ENCODE assay signal across 11 cellular contexts in genomic region chr2:41870948-41871522, GRCh38.
A peak's percentile ranks its signal among the peaks of the same experiment; 100 is the strongest.
DNase-seq lines count a peak whose midpoint lies in the region; ATAC-seq and TF ChIP-seq lines count a peak whose summit lies in the region.
"Had no signal": no experiment of that assay in that cellular context is flagged by ENCODE, and none has a peak within 500 bp of the region (broad histone marks: within the 10 kb centered on the region; RNA-seq: fewer than 3 reads in every experiment).

No MANE protein-coding gene starts in this region.

- TF ChIP-seq CTCF in ascending aorta (IDR thresholded peaks at IDR 0.05): peak; percentile 30 to 53 (median 34)
- peak; percentile 16 for TF ChIP-seq CTCF in psoas muscle (IDR thresholded peaks at IDR 0.05)
- no peak for TF ChIP-seq CTCF in dorsolateral prefrontal cortex (IDR thresholded peaks at IDR 0.05 in 54 of 56, conservative IDR thresholded peaks at IDR 0.05 in 2 of 56; ENCODE audit: low read depth in 1 of 56, partially characterized antibody in 56 of 56)

- H3K27ac ChIP-seq in ascending aorta: no peak overlapping the region
- no peak overlapping the region for H3K27ac ChIP-seq in psoas muscle
- no peak overlapping the region for H3K27ac ChIP-seq in dorsolateral prefrontal cortex

- H3K36me3 ChIP-seq in ascending aorta: no peaks in the 10 kb centered on the region
- no peaks in the 10 kb centered on the region for H3K36me3 ChIP-seq in psoas muscle (ENCODE audit: insufficient read depth in 1 of 2, low read depth in 1 of 2)

- DNase-seq in EH (ENCODE audit: low read depth) (peak; percentile 15), ascending aorta (ENCODE audit: low spot score in 2 of 2) (no peak), left cardiac atrium (peak; percentile 48), psoas muscle (no peak), dorsolateral prefrontal cortex (no peak)
- DNase-seq in stimulated activated CD4-positive, alpha-beta T cell treated with anti-CD3 and anti-CD28 coated beads, Interleukin-2, amount 100 ng/mL, for 24 hours: no peak
- DNase-seq: activated CD4-positive, alpha-beta T cell treated with anti-CD3 and anti-CD28 coated beads for 4 hours; activated gamma-delta T cell treated with Interleukin-2 at 50 U/mL for 16 hours; SHP77 had no signal

- ATAC-seq in left cardiac atrium (peak; percentile 41 to 63), psoas muscle (no peak), HG03196 (IDR thresholded peaks at IDR 0.05; ENCODE audit: unreplicated experiment) (no peak), GM21390 (IDR thresholded peaks at IDR 0.05; ENCODE audit: unreplicated experiment) (no peak)

- intact Hi-C loops in ascending aorta (cut with DNase I): loop anchor here (5.0 kb wide), 2 partner anchors 56 to 96 kb away; no protein-coding TSS in a partner anchor
- intact Hi-C loops in left cardiac atrium (cut with DNase I): loop anchor here in 1 of 2 donors (5.0 kb wide), 1 partner anchor 91 kb away; no protein-coding TSS in a partner anchor
- intact Hi-C loops in psoas muscle (cut with DNase I): loop anchor here in 1 of 2 donors (2.0 to 10.0 kb wide), 2 partner anchors 216 to 464 kb away; no protein-coding TSS in a partner anchor
- intact Hi-C loops in dorsolateral prefrontal cortex (cut with DNase I): loop anchor here in 1 of 2 donors (5.0 kb wide), 1 partner anchor 91 kb away; no protein-coding TSS in a partner anchor

- H3K4me1 ChIP-seq in ascending aorta: peaks cover 4 to 17% of the 10 kb centered on the region in 2 donors
- H3K4me1 ChIP-seq in psoas muscle: peaks cover 9% of the 10 kb centered on the region

- WGBS in psoas muscle, 3 donors: 64 to 71% (median 71%) methylated on average over 9 of the region's 9 CpGs

- no peak overlapping the region for H3K4me3 ChIP-seq in ascending aorta
- H3K4me3 ChIP-seq in psoas muscle: no peak overlapping the region
- H3K4me3 ChIP-seq in dorsolateral prefrontal cortex: no peak overlapping the region

- no peaks in the 10 kb centered on the region for H3K27me3 ChIP-seq in ascending aorta
- no peaks in the 10 kb centered on the region for H3K27me3 ChIP-seq in psoas muscle (ENCODE audit: insufficient read depth in 3 of 3, low read length in 2 of 3)
- no peaks in the 10 kb centered on the region for H3K27me3 ChIP-seq in dorsolateral prefrontal cortex

- H3K9me3 ChIP-seq in ascending aorta (no peaks in the 10 kb centered on the region), psoas muscle (no peaks in the 10 kb centered on the region)

Comparison
In these comparisons a context has a peak if more than half of its experiments do, and no peak if none do; other contexts are left out.
1. DNase-seq: peak in EH (single experiment) and left cardiac atrium (single experiment); none in ascending aorta (0 of 2), psoas muscle (0 of 2), dorsolateral prefrontal cortex (0 of 10) and stimulated activated CD4-positive, alpha-beta T cell treated with anti-CD3 and anti-CD28 coated beads, Interleukin-2, amount 100 ng/mL, for 24 hours (0 of 2).
2. CTCF ChIP-seq: peak in ascending aorta (3 of 3) and psoas muscle (single experiment); none in dorsolateral prefrontal cortex (0 of 56).
3. ATAC-seq: peak in left cardiac atrium (2 of 2); none in psoas muscle (0 of 4), HG03196 (single experiment) and GM21390 (single experiment).